In genomic region chr7:102874166-102874829, GRCh38 we compare ENCODE assay signal across 1 cellular context.
TF ChIP-seq lines count a peak whose summit lies in the region.

No MANE protein-coding gene starts in this region.

TF ChIP-seq in HepG2, 621 proteins besides CTCF, POLR2A, EP300 and RAD21 (continued from another document and continues in another):
- peak; percentile 84; the same call in 1 of the 2 replicates for TF ChIP-seq ZBTB20 (CRISPR knock-in tag; IDR thresholded peaks at IDR 0.05; ENCODE audit: borderline replicate concordance, low read depth)
- TF ChIP-seq, protein P1, sequence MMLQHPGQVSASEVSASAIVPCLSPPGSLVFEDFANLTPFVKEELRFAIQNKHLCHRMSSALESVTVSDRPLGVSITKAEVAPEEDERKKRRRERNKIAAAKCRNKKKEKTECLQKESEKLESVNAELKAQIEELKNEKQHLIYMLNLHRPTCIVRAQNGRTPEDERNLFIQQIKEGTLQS (CRISPR knock-in tag; IDR thresholded peaks at IDR 0.05), result 0 out of 2 replicates have a peak, but pooled peaks have one; percentile 38
- no peak for TF ChIP-seq KMT2B (CRISPR knock-in tag; IDR thresholded peaks at IDR 0.05)
- TF ChIP-seq ZNF547 (CRISPR knock-in tag; IDR thresholded peaks at IDR 0.05), result no peak
- TF ChIP-seq RORA (CRISPR knock-in tag; IDR thresholded peaks at IDR 0.05), result no peak
- TF ChIP-seq ETV5 (CRISPR knock-in tag; IDR thresholded peaks at IDR 0.05; ENCODE audit: borderline replicate concordance), result peak; percentile 98
- TF ChIP-seq GMEB1 (CRISPR knock-in tag; IDR thresholded peaks at IDR 0.05; ENCODE audit: borderline replicate concordance), result no peak
- TF ChIP-seq SOX13 (IDR thresholded peaks at IDR 0.05), result peak; percentile 15; the same call in 1 of the 2 replicates
- TF ChIP-seq SOX13 (CRISPR knock-in tag; conservative IDR thresholded peaks at IDR 0.05 in 1 of 2, IDR thresholded peaks at IDR 0.05 in 1 of 2), result peak in 1 of 2 experiments; percentile 58; a peak in 1 of 4 replicates
- TF ChIP-seq, protein P2, sequence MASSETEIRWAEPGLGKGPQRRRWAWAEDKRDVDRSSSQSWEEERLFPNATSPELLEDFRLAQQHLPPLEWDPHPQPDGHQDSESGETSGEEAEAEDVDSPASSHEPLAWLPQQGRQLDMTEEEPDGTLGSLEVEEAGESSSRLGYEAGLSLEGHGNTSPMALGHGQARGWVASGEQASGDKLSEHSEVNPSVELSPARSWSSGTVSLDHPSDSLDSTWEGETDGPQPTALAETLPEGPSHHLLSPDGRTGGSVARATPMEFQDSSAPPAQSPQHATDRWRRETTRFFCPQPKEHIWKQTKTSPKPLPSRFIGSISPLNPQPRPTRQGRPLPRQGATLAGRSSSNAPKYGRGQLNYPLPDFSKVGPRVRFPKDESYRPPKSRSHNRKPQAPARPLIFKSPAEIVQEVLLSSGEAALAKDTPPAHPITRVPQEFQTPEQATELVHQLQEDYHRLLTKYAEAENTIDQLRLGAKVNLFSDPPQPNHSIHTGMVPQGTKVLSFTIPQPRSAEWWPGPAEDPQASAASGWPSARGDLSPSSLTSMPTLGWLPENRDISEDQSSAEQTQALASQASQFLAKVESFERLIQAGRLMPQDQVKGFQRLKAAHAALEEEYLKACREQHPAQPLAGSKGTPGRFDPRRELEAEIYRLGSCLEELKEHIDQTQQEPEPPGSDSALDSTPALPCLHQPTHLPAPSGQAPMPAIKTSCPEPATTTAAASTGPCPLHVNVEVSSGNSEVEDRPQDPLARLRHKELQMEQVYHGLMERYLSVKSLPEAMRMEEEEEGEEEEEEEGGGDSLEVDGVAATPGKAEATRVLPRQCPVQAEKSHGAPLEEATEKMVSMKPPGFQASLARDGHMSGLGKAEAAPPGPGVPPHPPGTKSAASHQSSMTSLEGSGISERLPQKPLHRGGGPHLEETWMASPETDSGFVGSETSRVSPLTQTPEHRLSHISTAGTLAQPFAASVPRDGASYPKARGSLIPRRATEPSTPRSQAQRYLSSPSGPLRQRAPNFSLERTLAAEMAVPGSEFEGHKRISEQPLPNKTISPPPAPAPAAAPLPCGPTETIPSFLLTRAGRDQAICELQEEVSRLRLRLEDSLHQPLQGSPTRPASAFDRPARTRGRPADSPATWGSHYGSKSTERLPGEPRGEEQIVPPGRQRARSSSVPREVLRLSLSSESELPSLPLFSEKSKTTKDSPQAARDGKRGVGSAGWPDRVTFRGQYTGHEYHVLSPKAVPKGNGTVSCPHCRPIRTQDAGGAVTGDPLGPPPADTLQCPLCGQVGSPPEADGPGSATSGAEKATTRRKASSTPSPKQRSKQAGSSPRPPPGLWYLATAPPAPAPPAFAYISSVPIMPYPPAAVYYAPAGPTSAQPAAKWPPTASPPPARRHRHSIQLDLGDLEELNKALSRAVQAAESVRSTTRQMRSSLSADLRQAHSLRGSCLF (CRISPR knock-in tag; IDR thresholded peaks at IDR 0.05; ENCODE audit: borderline replicate concordance), result no peak
- TF ChIP-seq DPF2 (CRISPR knock-in tag; IDR thresholded peaks at IDR 0.05; ENCODE audit: borderline replicate concordance, low read depth), result peak; percentile 87
- peak; percentile 96 for TF ChIP-seq FOSL2 (CRISPR knock-in tag; IDR thresholded peaks at IDR 0.05)
- peak; percentile 55 for TF ChIP-seq TEAD3 (CRISPR knock-in tag; optimal IDR thresholded peaks at IDR 0.05; ENCODE audit: borderline replicate concordance)
- TF ChIP-seq KLF15 (CRISPR knock-in tag; IDR thresholded peaks at IDR 0.05; ENCODE audit: borderline replicate concordance), result no peak
- TF ChIP-seq TSC22D2 (CRISPR knock-in tag; IDR thresholded peaks at IDR 0.05; ENCODE audit: borderline replicate concordance), result no peak
- TF ChIP-seq, protein P3, sequence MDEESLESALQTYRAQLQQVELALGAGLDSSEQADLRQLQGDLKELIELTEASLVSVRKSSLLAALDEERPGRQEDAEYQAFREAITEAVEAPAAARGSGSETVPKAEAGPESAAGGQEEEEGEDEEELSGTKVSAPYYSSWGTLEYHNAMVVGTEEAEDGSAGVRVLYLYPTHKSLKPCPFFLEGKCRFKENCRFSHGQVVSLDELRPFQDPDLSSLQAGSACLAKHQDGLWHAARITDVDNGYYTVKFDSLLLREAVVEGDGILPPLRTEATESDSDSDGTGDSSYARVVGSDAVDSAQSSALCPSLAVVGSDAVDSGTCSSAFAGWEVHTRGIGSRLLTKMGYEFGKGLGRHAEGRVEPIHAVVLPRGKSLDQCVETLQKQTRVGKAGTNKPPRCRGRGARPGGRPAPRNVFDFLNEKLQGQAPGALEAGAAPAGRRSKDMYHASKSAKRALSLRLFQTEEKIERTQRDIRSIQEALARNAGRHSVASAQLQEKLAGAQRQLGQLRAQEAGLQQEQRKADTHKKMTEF (CRISPR knock-in tag; IDR thresholded peaks at IDR 0.05), result peak; percentile 55
- TF ChIP-seq EHMT2 (IDR thresholded peaks at IDR 0.05; ENCODE audit: borderline replicate concordance, low read depth, low read length), result no peak
- 0 out of 2 replicates have a peak, but pooled peaks have one; percentile 71 for TF ChIP-seq JUNB (CRISPR knock-in tag; IDR thresholded peaks at IDR 0.05; ENCODE audit: borderline replicate concordance)
- TF ChIP-seq FOXA1 (IDR thresholded peaks at IDR 0.05), result no peak
- peak; percentile 60 for TF ChIP-seq FOXA1 (CRISPR knock-in tag; IDR thresholded peaks at IDR 0.05)
- peak; percentile 59; the same call in 1 of the 2 replicates for TF ChIP-seq HMG20A (CRISPR knock-in tag; IDR thresholded peaks at IDR 0.05; ENCODE audit: borderline replicate concordance)
- TF ChIP-seq RARA (CRISPR knock-in tag; IDR thresholded peaks at IDR 0.05), result peak; percentile 70
- TF ChIP-seq, protein P4, sequence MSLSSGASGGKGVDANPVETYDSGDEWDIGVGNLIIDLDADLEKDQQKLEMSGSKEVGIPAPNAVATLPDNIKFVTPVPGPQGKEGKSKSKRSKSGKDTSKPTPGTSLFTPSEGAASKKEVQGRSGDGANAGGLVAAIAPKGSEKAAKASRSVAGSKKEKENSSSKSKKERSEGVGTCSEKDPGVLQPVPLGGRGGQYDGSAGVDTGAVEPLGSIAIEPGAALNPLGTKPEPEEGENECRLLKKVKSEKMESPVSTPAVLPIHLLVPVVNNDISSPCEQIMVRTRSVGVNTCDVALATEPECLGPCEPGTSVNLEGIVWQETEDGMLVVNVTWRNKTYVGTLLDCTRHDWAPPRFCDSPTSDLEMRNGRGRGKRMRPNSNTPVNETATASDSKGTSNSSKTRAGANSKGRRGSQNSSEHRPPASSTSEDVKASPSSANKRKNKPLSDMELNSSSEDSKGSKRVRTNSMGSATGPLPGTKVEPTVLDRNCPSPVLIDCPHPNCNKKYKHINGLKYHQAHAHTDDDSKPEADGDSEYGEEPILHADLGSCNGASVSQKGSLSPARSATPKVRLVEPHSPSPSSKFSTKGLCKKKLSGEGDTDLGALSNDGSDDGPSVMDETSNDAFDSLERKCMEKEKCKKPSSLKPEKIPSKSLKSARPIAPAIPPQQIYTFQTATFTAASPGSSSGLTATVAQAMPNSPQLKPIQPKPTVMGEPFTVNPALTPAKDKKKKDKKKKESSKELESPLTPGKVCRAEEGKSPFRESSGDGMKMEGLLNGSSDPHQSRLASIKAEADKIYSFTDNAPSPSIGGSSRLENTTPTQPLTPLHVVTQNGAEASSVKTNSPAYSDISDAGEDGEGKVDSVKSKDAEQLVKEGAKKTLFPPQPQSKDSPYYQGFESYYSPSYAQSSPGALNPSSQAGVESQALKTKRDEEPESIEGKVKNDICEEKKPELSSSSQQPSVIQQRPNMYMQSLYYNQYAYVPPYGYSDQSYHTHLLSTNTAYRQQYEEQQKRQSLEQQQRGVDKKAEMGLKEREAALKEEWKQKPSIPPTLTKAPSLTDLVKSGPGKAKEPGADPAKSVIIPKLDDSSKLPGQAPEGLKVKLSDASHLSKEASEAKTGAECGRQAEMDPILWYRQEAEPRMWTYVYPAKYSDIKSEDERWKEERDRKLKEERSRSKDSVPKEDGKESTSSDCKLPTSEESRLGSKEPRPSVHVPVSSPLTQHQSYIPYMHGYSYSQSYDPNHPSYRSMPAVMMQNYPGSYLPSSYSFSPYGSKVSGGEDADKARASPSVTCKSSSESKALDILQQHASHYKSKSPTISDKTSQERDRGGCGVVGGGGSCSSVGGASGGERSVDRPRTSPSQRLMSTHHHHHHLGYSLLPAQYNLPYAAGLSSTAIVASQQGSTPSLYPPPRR (CRISPR knock-in tag; IDR thresholded peaks at IDR 0.05; ENCODE audit: borderline replicate concordance), result peak; percentile 62; the same call in 1 of the 2 replicates
- peak; percentile 52; the same call in 1 of the 2 replicates for TF ChIP-seq NR2F6 (IDR thresholded peaks at IDR 0.05)
- peak; percentile 41; the same call in 1 of the 2 replicates for TF ChIP-seq NR2F6 (CRISPR knock-in tag; IDR thresholded peaks at IDR 0.05)
- TF ChIP-seq HDAC1 (CRISPR knock-in tag; IDR thresholded peaks at IDR 0.05), result peak; percentile 51; the same call in 1 of the 2 replicates
- TF ChIP-seq PAXIP1 (CRISPR knock-in tag; conservative IDR thresholded peaks at IDR 0.05), result peak; percentile 91
- TF ChIP-seq GPN1 (CRISPR knock-in tag; IDR thresholded peaks at IDR 0.05; ENCODE audit: borderline replicate concordance), result no peak
- no peak for TF ChIP-seq PHB2 (IDR thresholded peaks at IDR 0.05; ENCODE audit: partially characterized antibody)
- TF ChIP-seq CEBPG (CRISPR knock-in tag; IDR thresholded peaks at IDR 0.05), result 0 out of 2 replicates have a peak, but pooled peaks have one; percentile 24
- TF ChIP-seq ZNF619 (CRISPR knock-in tag; IDR thresholded peaks at IDR 0.05), result no peak
- no peak for TF ChIP-seq POLR2G (IDR thresholded peaks at IDR 0.05; ENCODE audit: low read depth, low read length)
- no peak for TF ChIP-seq RNF2 (conservative IDR thresholded peaks at IDR 0.05; ENCODE audit: low read depth)
- 0 out of 2 replicates have a peak, but pooled peaks have one; percentile 53 for TF ChIP-seq TBX2 (CRISPR knock-in tag; IDR thresholded peaks at IDR 0.05; ENCODE audit: borderline replicate concordance)
- no peak for TF ChIP-seq RELA (CRISPR knock-in tag; IDR thresholded peaks at IDR 0.05)
- TF ChIP-seq JUN (CRISPR knock-in tag; IDR thresholded peaks at IDR 0.05), result peak; percentile 76; the same call in 1 of the 2 replicates
- peak; percentile 92 for TF ChIP-seq AHDC1 (CRISPR knock-in tag; IDR thresholded peaks at IDR 0.05; ENCODE audit: borderline replicate concordance)
